Comparison of ENCODE assay signal across 1 cellular context in the genomic region with DNA sequence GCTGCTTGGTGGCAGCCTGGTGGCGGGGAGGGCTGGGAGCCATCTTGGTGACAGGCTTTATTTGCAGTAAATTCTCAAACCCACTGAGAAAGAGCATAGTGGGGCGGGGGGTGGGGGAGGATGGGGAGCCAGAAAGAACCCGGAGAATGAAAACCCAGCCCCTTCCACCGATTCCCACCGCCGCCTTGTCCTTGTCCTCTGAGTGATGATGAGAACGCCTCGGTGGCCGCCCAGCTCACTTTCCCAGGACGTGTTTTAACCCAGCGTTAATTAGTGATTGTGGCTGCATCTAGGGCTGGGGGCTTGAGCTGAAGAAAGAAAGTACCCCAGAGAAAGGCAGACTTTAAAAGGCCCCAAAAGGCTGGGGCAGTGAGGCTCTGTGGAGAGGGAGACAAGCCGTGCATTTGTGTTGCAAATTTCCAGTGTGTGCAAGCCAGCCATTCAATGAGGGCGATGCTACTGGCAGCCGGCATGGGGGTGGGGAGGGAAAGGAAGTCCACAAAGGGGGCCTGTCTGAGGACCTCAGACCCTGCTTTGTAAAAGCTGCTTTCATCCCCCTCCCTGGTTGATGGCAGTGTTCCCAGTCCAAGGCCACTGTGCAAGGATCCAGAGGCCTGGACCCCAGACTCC.
A peak's percentile ranks its signal among the peaks of the same experiment; 100 is the strongest.
TF ChIP-seq lines count a peak whose summit lies in the region.

No MANE protein-coding gene starts in this region.

TF ChIP-seq in WTC11, 78 proteins besides CTCF, POLR2A, EP300 and RAD21 (continued from another document):
- TF ChIP-seq, protein P1, sequence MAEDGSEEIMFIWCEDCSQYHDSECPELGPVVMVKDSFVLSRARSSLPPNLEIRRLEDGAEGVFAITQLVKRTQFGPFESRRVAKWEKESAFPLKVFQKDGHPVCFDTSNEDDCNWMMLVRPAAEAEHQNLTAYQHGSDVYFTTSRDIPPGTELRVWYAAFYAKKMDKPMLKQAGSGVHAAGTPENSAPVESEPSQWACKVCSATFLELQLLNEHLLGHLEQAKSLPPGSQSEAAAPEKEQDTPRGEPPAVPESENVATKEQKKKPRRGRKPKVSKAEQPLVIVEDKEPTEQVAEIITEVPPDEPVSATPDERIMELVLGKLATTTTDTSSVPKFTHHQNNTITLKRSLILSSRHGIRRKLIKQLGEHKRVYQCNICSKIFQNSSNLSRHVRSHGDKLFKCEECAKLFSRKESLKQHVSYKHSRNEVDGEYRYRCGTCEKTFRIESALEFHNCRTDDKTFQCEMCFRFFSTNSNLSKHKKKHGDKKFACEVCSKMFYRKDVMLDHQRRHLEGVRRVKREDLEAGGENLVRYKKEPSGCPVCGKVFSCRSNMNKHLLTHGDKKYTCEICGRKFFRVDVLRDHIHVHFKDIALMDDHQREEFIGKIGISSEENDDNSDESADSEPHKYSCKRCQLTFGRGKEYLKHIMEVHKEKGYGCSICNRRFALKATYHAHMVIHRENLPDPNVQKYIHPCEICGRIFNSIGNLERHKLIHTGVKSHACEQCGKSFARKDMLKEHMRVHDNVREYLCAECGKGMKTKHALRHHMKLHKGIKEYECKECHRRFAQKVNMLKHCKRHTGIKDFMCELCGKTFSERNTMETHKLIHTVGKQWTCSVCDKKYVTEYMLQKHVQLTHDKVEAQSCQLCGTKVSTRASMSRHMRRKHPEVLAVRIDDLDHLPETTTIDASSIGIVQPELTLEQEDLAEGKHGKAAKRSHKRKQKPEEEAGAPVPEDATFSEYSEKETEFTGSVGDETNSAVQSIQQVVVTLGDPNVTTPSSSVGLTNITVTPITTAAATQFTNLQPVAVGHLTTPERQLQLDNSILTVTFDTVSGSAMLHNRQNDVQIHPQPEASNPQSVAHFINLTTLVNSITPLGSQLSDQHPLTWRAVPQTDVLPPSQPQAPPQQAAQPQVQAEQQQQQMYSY (CRISPR knock-in tag; IDR thresholded peaks at IDR 0.05) = no peak
- TF ChIP-seq RORB (CRISPR knock-in tag; IDR thresholded peaks at IDR 0.05) (no peak), JUN (CRISPR knock-in tag; IDR thresholded peaks at IDR 0.05) (no peak), IRF1 (CRISPR knock-in tag; IDR thresholded peaks at IDR 0.05) (no peak), IRF2 (CRISPR knock-in tag; IDR thresholded peaks at IDR 0.05; ENCODE audit: borderline replicate concordance, low read depth) (no peak), ATF3 (CRISPR knock-in tag; conservative IDR thresholded peaks at IDR 0.05) (no peak), ZNF396 (CRISPR knock-in tag; IDR thresholded peaks at IDR 0.05; ENCODE audit: borderline replicate concordance) (no peak), JAZF1 (CRISPR knock-in tag; IDR thresholded peaks at IDR 0.05) (no peak), TP53 (CRISPR knock-in tag; IDR thresholded peaks at IDR 0.05) (no peak), GRHL2 (CRISPR knock-in tag; IDR thresholded peaks at IDR 0.05; ENCODE audit: insufficient replicate concordance, severe bottlenecking) (no peak), MYBL2 (CRISPR knock-in tag; IDR thresholded peaks at IDR 0.05) (no peak), NFATC4 (CRISPR knock-in tag; IDR thresholded peaks at IDR 0.05) (no peak), NR2C2 (CRISPR knock-in tag; IDR thresholded peaks at IDR 0.05) (no peak), ZNF219 (CRISPR knock-in tag; IDR thresholded peaks at IDR 0.05; ENCODE audit: borderline replicate concordance) (no peak), HMGA2 (CRISPR knock-in tag; IDR thresholded peaks at IDR 0.05) (no peak)
- TF ChIP-seq, protein P2, sequence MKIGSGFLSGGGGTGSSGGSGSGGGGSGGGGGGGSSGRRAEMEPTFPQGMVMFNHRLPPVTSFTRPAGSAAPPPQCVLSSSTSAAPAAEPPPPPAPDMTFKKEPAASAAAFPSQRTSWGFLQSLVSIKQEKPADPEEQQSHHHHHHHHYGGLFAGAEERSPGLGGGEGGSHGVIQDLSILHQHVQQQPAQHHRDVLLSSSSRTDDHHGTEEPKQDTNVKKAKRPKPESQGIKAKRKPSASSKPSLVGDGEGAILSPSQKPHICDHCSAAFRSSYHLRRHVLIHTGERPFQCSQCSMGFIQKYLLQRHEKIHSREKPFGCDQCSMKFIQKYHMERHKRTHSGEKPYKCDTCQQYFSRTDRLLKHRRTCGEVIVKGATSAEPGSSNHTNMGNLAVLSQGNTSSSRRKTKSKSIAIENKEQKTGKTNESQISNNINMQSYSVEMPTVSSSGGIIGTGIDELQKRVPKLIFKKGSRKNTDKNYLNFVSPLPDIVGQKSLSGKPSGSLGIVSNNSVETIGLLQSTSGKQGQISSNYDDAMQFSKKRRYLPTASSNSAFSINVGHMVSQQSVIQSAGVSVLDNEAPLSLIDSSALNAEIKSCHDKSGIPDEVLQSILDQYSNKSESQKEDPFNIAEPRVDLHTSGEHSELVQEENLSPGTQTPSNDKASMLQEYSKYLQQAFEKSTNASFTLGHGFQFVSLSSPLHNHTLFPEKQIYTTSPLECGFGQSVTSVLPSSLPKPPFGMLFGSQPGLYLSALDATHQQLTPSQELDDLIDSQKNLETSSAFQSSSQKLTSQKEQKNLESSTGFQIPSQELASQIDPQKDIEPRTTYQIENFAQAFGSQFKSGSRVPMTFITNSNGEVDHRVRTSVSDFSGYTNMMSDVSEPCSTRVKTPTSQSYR (CRISPR knock-in tag; IDR thresholded peaks at IDR 0.05) = 0 out of 2 replicates have a peak, but pooled peaks have one; percentile 55
- TF ChIP-seq, protein P3, sequence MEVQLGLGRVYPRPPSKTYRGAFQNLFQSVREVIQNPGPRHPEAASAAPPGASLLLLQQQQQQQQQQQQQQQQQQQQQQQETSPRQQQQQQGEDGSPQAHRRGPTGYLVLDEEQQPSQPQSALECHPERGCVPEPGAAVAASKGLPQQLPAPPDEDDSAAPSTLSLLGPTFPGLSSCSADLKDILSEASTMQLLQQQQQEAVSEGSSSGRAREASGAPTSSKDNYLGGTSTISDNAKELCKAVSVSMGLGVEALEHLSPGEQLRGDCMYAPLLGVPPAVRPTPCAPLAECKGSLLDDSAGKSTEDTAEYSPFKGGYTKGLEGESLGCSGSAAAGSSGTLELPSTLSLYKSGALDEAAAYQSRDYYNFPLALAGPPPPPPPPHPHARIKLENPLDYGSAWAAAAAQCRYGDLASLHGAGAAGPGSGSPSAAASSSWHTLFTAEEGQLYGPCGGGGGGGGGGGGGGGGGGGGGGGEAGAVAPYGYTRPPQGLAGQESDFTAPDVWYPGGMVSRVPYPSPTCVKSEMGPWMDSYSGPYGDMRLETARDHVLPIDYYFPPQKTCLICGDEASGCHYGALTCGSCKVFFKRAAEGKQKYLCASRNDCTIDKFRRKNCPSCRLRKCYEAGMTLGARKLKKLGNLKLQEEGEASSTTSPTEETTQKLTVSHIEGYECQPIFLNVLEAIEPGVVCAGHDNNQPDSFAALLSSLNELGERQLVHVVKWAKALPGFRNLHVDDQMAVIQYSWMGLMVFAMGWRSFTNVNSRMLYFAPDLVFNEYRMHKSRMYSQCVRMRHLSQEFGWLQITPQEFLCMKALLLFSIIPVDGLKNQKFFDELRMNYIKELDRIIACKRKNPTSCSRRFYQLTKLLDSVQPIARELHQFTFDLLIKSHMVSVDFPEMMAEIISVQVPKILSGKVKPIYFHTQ (CRISPR knock-in tag; IDR thresholded peaks at IDR 0.05) = no peak
- TF ChIP-seq, protein P4, sequence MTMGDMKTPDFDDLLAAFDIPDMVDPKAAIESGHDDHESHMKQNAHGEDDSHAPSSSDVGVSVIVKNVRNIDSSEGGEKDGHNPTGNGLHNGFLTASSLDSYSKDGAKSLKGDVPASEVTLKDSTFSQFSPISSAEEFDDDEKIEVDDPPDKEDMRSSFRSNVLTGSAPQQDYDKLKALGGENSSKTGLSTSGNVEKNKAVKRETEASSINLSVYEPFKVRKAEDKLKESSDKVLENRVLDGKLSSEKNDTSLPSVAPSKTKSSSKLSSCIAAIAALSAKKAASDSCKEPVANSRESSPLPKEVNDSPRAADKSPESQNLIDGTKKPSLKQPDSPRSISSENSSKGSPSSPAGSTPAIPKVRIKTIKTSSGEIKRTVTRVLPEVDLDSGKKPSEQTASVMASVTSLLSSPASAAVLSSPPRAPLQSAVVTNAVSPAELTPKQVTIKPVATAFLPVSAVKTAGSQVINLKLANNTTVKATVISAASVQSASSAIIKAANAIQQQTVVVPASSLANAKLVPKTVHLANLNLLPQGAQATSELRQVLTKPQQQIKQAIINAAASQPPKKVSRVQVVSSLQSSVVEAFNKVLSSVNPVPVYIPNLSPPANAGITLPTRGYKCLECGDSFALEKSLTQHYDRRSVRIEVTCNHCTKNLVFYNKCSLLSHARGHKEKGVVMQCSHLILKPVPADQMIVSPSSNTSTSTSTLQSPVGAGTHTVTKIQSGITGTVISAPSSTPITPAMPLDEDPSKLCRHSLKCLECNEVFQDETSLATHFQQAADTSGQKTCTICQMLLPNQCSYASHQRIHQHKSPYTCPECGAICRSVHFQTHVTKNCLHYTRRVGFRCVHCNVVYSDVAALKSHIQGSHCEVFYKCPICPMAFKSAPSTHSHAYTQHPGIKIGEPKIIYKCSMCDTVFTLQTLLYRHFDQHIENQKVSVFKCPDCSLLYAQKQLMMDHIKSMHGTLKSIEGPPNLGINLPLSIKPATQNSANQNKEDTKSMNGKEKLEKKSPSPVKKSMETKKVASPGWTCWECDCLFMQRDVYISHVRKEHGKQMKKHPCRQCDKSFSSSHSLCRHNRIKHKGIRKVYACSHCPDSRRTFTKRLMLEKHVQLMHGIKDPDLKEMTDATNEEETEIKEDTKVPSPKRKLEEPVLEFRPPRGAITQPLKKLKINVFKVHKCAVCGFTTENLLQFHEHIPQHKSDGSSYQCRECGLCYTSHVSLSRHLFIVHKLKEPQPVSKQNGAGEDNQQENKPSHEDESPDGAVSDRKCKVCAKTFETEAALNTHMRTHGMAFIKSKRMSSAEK (CRISPR knock-in tag; IDR thresholded peaks at IDR 0.05; ENCODE audit: borderline replicate concordance) = no peak
